ENCODE assay signal across 9 cellular contexts in genomic region chr3:36893137-36893557, GRCh38. TPM values are rescaled to one million over a fixed set of nuclear protein-coding genes. Genes with fewer than 3 reads are reported as not detected.
DNase-seq lines count a peak whose midpoint lies in the region; ATAC-seq and TF ChIP-seq lines count a peak whose summit lies in the region.
"Had no signal": no experiment of that assay in that cellular context is flagged by ENCODE, and none has a peak within 500 bp of the region (broad histone marks: within the 10 kb centered on the region; RNA-seq: fewer than 3 reads in every experiment).

No MANE protein-coding gene starts in this region.

- H3K4me3 ChIP-seq in WERI-Rb-1 (ENCODE audit: low read depth, low read length): no peak overlapping the region

- no peaks in the 10 kb centered on the region for H3K9me3 ChIP-seq in WERI-Rb-1 (ENCODE audit: severe bottlenecking)

- H3K27ac ChIP-seq in WERI-Rb-1: no peak overlapping the region
- H3K27ac ChIP-seq: KMS-11 had no signal

- no peaks in the 10 kb centered on the region for H3K36me3 ChIP-seq in WERI-Rb-1

- no peak for TF ChIP-seq CTCF in WERI-Rb-1 (IDR thresholded peaks at IDR 0.05; ENCODE audit: low read depth, low read length)

- H3K27me3 ChIP-seq in WERI-Rb-1 (ENCODE audit: insufficient read depth, low read depth, severe bottlenecking): no peaks in the 10 kb centered on the region

- intact Hi-C loops in left colon (cut with DNase I, micrococcal nuclease): no loop called here

- DNase-seq in COLO829 (ENCODE audit: low spot score): peak; percentile 81
- DNase-seq in M059J (ENCODE audit: low read depth): peak; percentile 79
- DNase-seq in astrocyte of the hippocampus (ENCODE audit: low read depth, low spot score): peak; percentile 63
- DNase-seq in left colon: no peak
- no peak for DNase-seq in WERI-Rb-1
- DNase-seq in GOT3 (lab: John Stamatoyannopoulos, UW): no peak
- no peak for DNase-seq in DMS79 treated with DMSO at 0.1 percent for 48 hours (lab: John Stamatoyannopoulos, UW)

- peak; percentile 41 for ATAC-seq in GM19467 (IDR thresholded peaks at IDR 0.05; ENCODE audit: unreplicated experiment)
- ATAC-seq in left colon: peak; percentile 92

RNA-seq across cellular contexts. Expression of gene TRANK1, which starts 51.7 kb away (rescaled TPM):
- 41.8 and 49.2 TPM in 2 replicates for total RNA-seq in M059J (2014; rRNA removed; shearing (Covaris generic))
- total RNA-seq in left colon: 100 to 1,000 TPM in 1 of 2 donors, 10 to 100 TPM in 1; 54.0 to 144 TPM

Comparison
In these comparisons a context has a peak if more than half of its experiments do, and no peak if none do; other contexts are left out.
1. DNase-seq: peak in COLO829 (single experiment), M059J (single experiment) and astrocyte of the hippocampus (single experiment); none in left colon (0 of 2), WERI-Rb-1 (single experiment), GOT3 (single experiment) and DMS79 treated with DMSO at 0.1 percent for 48 hours (single experiment).